Comparison of ENCODE assay signal across 1 cellular context in genomic region chr6:1497593-1498105, GRCh38.
TF ChIP-seq lines count a peak whose summit lies in the region.

No MANE protein-coding gene starts in this region.

TF ChIP-seq in WTC11, 78 proteins besides CTCF, POLR2A, EP300 and RAD21:
- no peak for TF ChIP-seq SOX15 (CRISPR knock-in tag; IDR thresholded peaks at IDR 0.05)
- TF ChIP-seq, protein P1, sequence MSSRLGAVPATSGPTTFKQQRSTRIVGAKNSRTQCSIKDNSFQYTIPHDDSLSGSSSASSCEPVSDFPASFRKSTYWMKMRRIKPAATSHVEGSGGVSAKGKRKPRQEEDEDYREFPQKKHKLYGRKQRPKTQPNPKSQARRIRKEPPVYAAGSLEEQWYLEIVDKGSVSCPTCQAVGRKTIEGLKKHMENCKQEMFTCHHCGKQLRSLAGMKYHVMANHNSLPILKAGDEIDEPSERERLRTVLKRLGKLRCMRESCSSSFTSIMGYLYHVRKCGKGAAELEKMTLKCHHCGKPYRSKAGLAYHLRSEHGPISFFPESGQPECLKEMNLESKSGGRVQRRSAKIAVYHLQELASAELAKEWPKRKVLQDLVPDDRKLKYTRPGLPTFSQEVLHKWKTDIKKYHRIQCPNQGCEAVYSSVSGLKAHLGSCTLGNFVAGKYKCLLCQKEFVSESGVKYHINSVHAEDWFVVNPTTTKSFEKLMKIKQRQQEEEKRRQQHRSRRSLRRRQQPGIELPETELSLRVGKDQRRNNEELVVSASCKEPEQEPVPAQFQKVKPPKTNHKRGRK (CRISPR knock-in tag; IDR thresholded peaks at IDR 0.05; ENCODE audit: borderline replicate concordance), result no peak
- TF ChIP-seq, protein P2, sequence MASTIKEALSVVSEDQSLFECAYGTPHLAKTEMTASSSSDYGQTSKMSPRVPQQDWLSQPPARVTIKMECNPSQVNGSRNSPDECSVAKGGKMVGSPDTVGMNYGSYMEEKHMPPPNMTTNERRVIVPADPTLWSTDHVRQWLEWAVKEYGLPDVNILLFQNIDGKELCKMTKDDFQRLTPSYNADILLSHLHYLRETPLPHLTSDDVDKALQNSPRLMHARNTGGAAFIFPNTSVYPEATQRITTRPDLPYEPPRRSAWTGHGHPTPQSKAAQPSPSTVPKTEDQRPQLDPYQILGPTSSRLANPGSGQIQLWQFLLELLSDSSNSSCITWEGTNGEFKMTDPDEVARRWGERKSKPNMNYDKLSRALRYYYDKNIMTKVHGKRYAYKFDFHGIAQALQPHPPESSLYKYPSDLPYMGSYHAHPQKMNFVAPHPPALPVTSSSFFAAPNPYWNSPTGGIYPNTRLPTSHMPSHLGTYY (CRISPR knock-in tag; IDR thresholded peaks at IDR 0.05), result no peak
- no peak for TF ChIP-seq NR1H2 (CRISPR knock-in tag; IDR thresholded peaks at IDR 0.05)
- no peak for TF ChIP-seq ZNF425 (CRISPR knock-in tag; conservative IDR thresholded peaks at IDR 0.05)
- no peak for TF ChIP-seq NFATC4 (CRISPR knock-in tag; IDR thresholded peaks at IDR 0.05)
- TF ChIP-seq ATF3 (CRISPR knock-in tag; conservative IDR thresholded peaks at IDR 0.05), result no peak
- 0 out of 2 replicates have a peak, but pooled peaks have one; percentile 19 for TF ChIP-seq SP1 (CRISPR knock-in tag; conservative IDR thresholded peaks at IDR 0.05)
- no peak for TF ChIP-seq ATF6 (CRISPR knock-in tag; IDR thresholded peaks at IDR 0.05)
- no peak for TF ChIP-seq IRF1 (CRISPR knock-in tag; IDR thresholded peaks at IDR 0.05)
- TF ChIP-seq, protein P3, sequence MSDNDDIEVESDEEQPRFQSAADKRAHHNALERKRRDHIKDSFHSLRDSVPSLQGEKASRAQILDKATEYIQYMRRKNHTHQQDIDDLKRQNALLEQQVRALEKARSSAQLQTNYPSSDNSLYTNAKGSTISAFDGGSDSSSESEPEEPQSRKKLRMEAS (CRISPR knock-in tag; IDR thresholded peaks at IDR 0.05), result no peak
- TF ChIP-seq NFE2L1 (CRISPR knock-in tag; IDR thresholded peaks at IDR 0.05), result no peak
- TF ChIP-seq USF1 (CRISPR knock-in tag; IDR thresholded peaks at IDR 0.05), result peak; percentile 75
- TF ChIP-seq HMGA2 (CRISPR knock-in tag; IDR thresholded peaks at IDR 0.05), result no peak
- peak; percentile 81 for TF ChIP-seq USF2 (CRISPR knock-in tag; IDR thresholded peaks at IDR 0.05)
- TF ChIP-seq CDX4 (CRISPR knock-in tag; IDR thresholded peaks at IDR 0.05; ENCODE audit: borderline replicate concordance), result no peak
- TF ChIP-seq JUN (CRISPR knock-in tag; IDR thresholded peaks at IDR 0.05), result no peak
- no peak for TF ChIP-seq ZNF671 (CRISPR knock-in tag; IDR thresholded peaks at IDR 0.05)
